Comparison of ENCODE assay signal across 8 cellular contexts in the genomic region with DNA sequence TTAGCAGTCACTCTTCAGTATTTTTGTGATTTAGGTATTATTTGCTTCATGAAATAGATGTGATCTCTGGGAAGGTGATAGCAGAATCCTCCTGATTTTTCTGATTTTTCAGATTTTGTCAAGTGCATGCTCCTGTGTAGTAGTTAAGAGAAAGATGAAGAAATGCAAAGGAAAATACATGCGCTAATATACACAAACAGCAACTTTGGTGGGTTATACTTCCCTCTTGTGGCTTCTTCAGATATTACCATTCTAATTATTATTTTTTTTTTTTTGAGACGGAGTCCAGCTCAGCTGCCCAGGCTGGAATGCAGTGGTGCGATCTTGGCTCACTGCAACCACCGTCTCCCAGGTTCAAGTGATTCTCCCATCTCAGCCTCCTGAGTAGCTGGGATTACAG. TPM values are rescaled to one million over a fixed set of nuclear protein-coding genes. Genes with fewer than 3 reads are reported as not detected.
DNase-seq lines count a peak whose midpoint lies in the region; ATAC-seq and TF ChIP-seq lines count a peak whose summit lies in the region.

No MANE protein-coding gene starts in this region.

- H3K27ac ChIP-seq in stomach = peak overlapping the region in 1 of 5 donors; percentile 79

- no peak for DNase-seq in activated CD4-positive, alpha-beta T cell treated with anti-CD3 and anti-CD28 coated beads for 36 hours
- DNase-seq in activated CD4-positive, alpha-beta T cell treated with anti-CD3 and anti-CD28 coated beads for 1 hour = no peak
- DNase-seq in SKM-1 (lab: John Stamatoyannopoulos, UW; ENCODE audit: unreplicated experiment) (peak; percentile 41), foreskin fibroblast (peak; percentile 10 to 56), stomach (no peak), T-cell (no peak), NCI-H187 (lab: John Stamatoyannopoulos, UW) (no peak)

- no peaks in the 10 kb centered on the region for H3K9me3 Mint-ChIP-seq in activated CD4-positive, alpha-beta T cell treated with anti-CD3 and anti-CD28 coated beads for 36 hours (ENCODE audit: low read depth)
- H3K9me3 Mint-ChIP-seq in T-cell = no peaks in the 10 kb centered on the region

- intact Hi-C loops in activated CD4-positive, alpha-beta T cell treated with anti-CD3 and anti-CD28 coated beads for 36 hours (cut with DNase I, micrococcal nuclease) = no loop called here
- intact Hi-C loops in stomach (cut with DNase I; ENCODE audit: low total_unique reads) = no loop called here

- POLR2A ChIA-PET in activated CD4-positive, alpha-beta T cell treated with anti-CD3 and anti-CD28 coated beads for 36 hours (lab: Charles Lee) = interaction anchor here (0.6 to 1.3 kb wide), 2 partner anchors 30 to 97 kb away, joined by 3 to 5 read pairs; no protein-coding TSS in a partner anchor
- POLR2A ChIA-PET in T-cell (lab: Charles Lee) = interaction anchor here (0.6 kb wide), 2 partner anchors 30 to 1274 kb away, joined by 3 read pairs; no protein-coding TSS in a partner anchor

- WGBS in stomach, 5 donors = 42 to 57% (median 47%) methylated on average over 4 of the region's 4 CpGs

- peaks cover 51% of the 10 kb centered on the region for H3K4me1 Mint-ChIP-seq in activated CD4-positive, alpha-beta T cell treated with anti-CD3 and anti-CD28 coated beads for 36 hours
- H3K4me1 Mint-ChIP-seq in T-cell = peaks cover 26 to 38% (median 36%) of the 10 kb centered on the region in 3 donors

- no peak overlapping the region for H3K4me3 Mint-ChIP-seq in activated CD4-positive, alpha-beta T cell treated with anti-CD3 and anti-CD28 coated beads for 36 hours
- no peak overlapping the region for H3K4me3 Mint-ChIP-seq in T-cell

- TF ChIP-seq CTCF in foreskin fibroblast (IDR thresholded peaks at IDR 0.05; ENCODE audit: low read depth, low read length) (peak; percentile 44), stomach (IDR thresholded peaks at IDR 0.05) (peak in 5 of 7 experiments; percentile 16 to 49 (median 32))

- no peak for TF ChIP-seq EP300 in stomach (IDR thresholded peaks at IDR 0.05)

- no peaks in the 10 kb centered on the region for H3K27me3 Mint-ChIP-seq in activated CD4-positive, alpha-beta T cell treated with anti-CD3 and anti-CD28 coated beads for 36 hours
- no peaks in the 10 kb centered on the region for H3K27me3 Mint-ChIP-seq in T-cell

- no peak for ATAC-seq in activated CD4-positive, alpha-beta T cell treated with anti-CD3 and anti-CD28 coated beads for 36 hours
- peak; percentile 47 for ATAC-seq in HG02623 (IDR thresholded peaks at IDR 0.05; ENCODE audit: unreplicated experiment)
- no peak for ATAC-seq in T-cell (replicated peaks in 1 of 4)

- H3K36me3 Mint-ChIP-seq in activated CD4-positive, alpha-beta T cell treated with anti-CD3 and anti-CD28 coated beads for 36 hours (ENCODE audit: low read depth) = peaks cover 66% of the 10 kb centered on the region
- peaks cover 26% of the 10 kb centered on the region for H3K36me3 Mint-ChIP-seq in T-cell

- H3K4me1 ChIP-seq in stomach = peaks cover 0 to 5% (median 0%) of the 10 kb centered on the region in 4 donors

- no peaks in the 10 kb centered on the region for H3K27me3 ChIP-seq in stomach

- H3K9me3 ChIP-seq in stomach = no peaks in the 10 kb centered on the region

- peak overlapping the region; percentile 13 for H3K27ac Mint-ChIP-seq in activated CD4-positive, alpha-beta T cell treated with anti-CD3 and anti-CD28 coated beads for 36 hours
- H3K27ac Mint-ChIP-seq in T-cell = peak overlapping the region in 1 of 2 donors; percentile 4

- CTCF ChIA-PET in activated CD4-positive, alpha-beta T cell treated with anti-CD3 and anti-CD28 coated beads for 36 hours (lab: Charles Lee) = interaction anchor here (0.6 to 1.9 kb wide), 7 partner anchors 11 to 149 kb away, joined by 3 to 13 read pairs (median 4); no protein-coding TSS in a partner anchor
- CTCF ChIA-PET in T-cell (lab: Charles Lee) = interaction anchor here (0.6 to 5.4 kb wide), 6 partner anchors 19 to 996 kb away, joined by 3 to 61 read pairs (median 4); no protein-coding TSS in a partner anchor

- no peak overlapping the region for H3K4me3 ChIP-seq in foreskin fibroblast (ENCODE audit: low read depth in 1 of 2, low read length in 2 of 2)
- no peak overlapping the region for H3K4me3 ChIP-seq in stomach

- no peak for TF ChIP-seq POLR2A in stomach (IDR thresholded peaks at IDR 0.05)

- peaks cover 0 to 30% (median 20%) of the 10 kb centered on the region in 4 donors for H3K36me3 ChIP-seq in stomach

RNA-seq across cellular contexts. Expression of gene LMNB1, which starts 31.7 kb away (rescaled TPM):
- total RNA-seq in activated CD4-positive, alpha-beta T cell treated with anti-CD3 and anti-CD28 coated beads for 36 hours = 100 to 1,000 TPM; 209 to 240 TPM
- total RNA-seq in stomach = 100 to 1,000 TPM in 1 of 5 donors, 10 to 100 TPM in 3, 1 to 10 TPM in 1; 7.6 to 167 (median 27.4) TPM
- 1 to 10 TPM; 7.7 to 8.7 (median 8.5) TPM for polyA plus RNA-seq in stomach
- total RNA-seq in T-cell = 10 to 100 TPM; 25.6 to 36.6 (median 30.9) TPM

Comparison
In these comparisons a context has a peak if more than half of its experiments do, and no peak if none do; other contexts are left out.
1. DNase-seq: peak in SKM-1 (single experiment) and foreskin fibroblast (2 of 2); none in activated CD4-positive, alpha-beta T cell treated with anti-CD3 and anti-CD28 coated beads for 36 hours (single experiment), activated CD4-positive, alpha-beta T cell treated with anti-CD3 and anti-CD28 coated beads for 1 hour (single experiment), stomach (single experiment), T-cell (0 of 34) and NCI-H187 (0 of 2).